Comparison of ENCODE assay signal across 1 cellular context in the genomic region with DNA sequence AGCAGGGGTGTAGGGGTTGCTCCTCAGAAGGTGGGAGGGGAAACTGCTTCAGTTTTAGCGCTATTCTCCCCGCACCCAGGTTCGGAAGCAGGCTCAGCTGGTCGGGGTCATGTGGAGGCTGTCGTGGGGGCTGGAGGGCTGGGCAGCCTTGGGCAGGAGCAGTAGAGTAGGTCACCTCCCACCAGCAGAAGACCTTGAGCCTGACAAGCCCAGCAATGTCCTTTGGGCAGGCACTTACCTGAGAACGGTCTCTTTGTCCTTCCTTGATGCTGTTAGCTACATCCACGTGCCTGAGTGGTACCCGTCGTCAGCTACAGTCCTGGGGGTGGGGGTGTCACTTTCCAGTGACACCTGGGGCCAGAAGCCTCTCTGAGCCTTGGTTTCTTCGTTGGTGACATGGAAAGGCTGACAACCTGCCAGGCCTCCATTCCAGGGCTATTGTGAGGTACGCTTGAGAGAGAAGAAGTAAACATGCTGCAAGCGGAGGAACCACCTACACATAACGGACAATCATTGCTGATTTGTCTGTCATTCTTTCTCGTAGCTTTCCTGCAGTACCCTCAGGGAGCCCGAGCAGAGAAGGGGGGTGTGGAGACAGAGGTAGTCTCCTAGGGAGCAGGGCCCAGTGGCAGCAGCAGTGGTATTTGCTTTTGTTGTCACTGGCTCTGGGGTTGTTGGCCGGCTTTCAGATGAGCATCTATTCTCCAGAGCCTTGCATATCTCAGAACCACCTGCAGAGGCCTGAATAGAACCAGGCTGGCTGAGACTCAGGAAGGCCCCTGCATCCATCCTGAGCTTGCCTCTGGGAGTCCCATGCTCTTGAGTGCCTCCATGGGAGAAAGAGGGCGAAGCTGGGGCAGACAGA.
TF ChIP-seq lines count a peak whose summit lies in the region.

No MANE protein-coding gene starts in this region.

TF ChIP-seq in HepG2, 621 proteins besides CTCF, POLR2A, EP300 and RAD21:
- TF ChIP-seq ZNF558 (CRISPR knock-in tag; IDR thresholded peaks at IDR 0.05; ENCODE audit: borderline replicate concordance), result no peak
- peak; percentile 34; the same call in 1 of the 2 replicates for TF ChIP-seq RXRA (CRISPR knock-in tag; IDR thresholded peaks at IDR 0.05)
- no peak for TF ChIP-seq JUN (CRISPR knock-in tag; IDR thresholded peaks at IDR 0.05)
- TF ChIP-seq KDM2A (CRISPR knock-in tag; IDR thresholded peaks at IDR 0.05; ENCODE audit: borderline replicate concordance, low read depth), result no peak
- TF ChIP-seq CREM (IDR thresholded peaks at IDR 0.05), result no peak
- TF ChIP-seq CREM (CRISPR knock-in tag; IDR thresholded peaks at IDR 0.05), result no peak
- no peak for TF ChIP-seq ZNF543 (CRISPR knock-in tag; IDR thresholded peaks at IDR 0.05)
TF ChIP-seq in HepG2: peak in this region for 1.
